Comparison of ENCODE assay signal across 5 cellular contexts in genomic region chr11:65023502-65023901, GRCh38. TPM values are rescaled to one million over a fixed set of nuclear protein-coding genes. Genes with fewer than 3 reads are reported as not detected.
"Had no signal": no experiment of that assay in that cellular context is flagged by ENCODE, and none has a peak within 500 bp of the region (broad histone marks: within the 10 kb centered on the region; RNA-seq: fewer than 3 reads in every experiment).

No MANE protein-coding gene starts in this region.

RNA-seq across cellular contexts. Expression of gene BATF2, which starts 26.7 kb away (rescaled TPM):
- total RNA-seq: mononuclear cell, occipital lobe, osteocyte, smooth muscle cell, vagina had no signal

RNA-seq across cellular contexts. Expression of gene NAALADL1, which starts 34.9 kb away (rescaled TPM):
- total RNA-seq: osteocyte had no signal
